12 cellular contexts compared by ENCODE assay signal in the genomic region with DNA sequence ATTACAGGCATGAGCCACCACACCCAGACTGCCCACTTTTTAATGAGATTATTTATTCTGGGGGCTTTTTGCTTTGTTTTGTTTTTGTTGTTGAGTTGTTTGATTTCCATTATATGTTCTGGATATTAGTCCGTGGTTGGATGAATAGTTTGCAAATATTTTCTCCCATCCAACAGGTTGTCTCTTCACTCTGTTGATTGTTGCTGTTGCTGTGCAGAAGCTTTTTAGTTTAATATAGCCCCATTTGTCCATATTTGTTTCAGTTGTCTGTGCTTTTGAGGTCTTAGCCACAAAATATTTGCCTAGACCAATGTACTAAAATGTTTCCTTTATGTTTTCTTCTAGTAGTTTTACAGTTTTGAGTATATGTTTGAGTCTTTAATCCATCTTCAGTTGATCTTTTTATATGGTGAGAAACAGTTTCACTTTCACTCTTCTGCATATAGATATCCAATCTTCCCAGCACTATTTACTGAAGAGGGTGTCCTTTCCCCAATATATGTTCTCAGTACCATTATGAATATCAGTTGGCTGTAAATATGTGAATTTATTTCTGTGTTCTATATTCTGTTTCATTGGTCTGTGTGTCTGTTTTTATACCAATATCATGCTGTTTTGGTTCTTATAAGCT. TPM values are rescaled to one million over a fixed set of nuclear protein-coding genes. Genes with fewer than 3 reads are reported as not detected.
DNase-seq lines count a peak whose midpoint lies in the region; ATAC-seq and TF ChIP-seq lines count a peak whose summit lies in the region.
"Had no signal": no experiment of that assay in that cellular context is flagged by ENCODE, and none has a peak within 500 bp of the region (broad histone marks: within the 10 kb centered on the region; RNA-seq: fewer than 3 reads in every experiment).

No MANE protein-coding gene starts in this region.

- H3K27me3 ChIP-seq in breast epithelium = no peaks in the 10 kb centered on the region
- H3K27me3 ChIP-seq in OCI-LY1 (ENCODE audit: insufficient read depth, low read length) = no peaks in the 10 kb centered on the region
- H3K27me3 ChIP-seq in right atrium auricular region = no peaks in the 10 kb centered on the region
- H3K27me3 ChIP-seq: brain microvascular endothelial cell had no signal

- CTCF ChIA-PET in MCF 10A (lab: Yijun Ruan, JAX) = interaction anchor here (0.6 to 1.3 kb wide), 5 partner anchors 14 to 971 kb away, joined by 3 to 4 read pairs (median 3); no protein-coding TSS in a partner anchor

- H2AFZ ChIP-seq in OCI-LY1 (ENCODE audit: low read length) = no peak overlapping the region

- peaks cover 8% of the 10 kb centered on the region for H3K9me3 Mint-ChIP-seq in MCF 10A (ENCODE audit: unreplicated experiment)
- peaks cover 38% of the 10 kb centered on the region for H3K9me3 Mint-ChIP-seq in dendritic cell treated with granulocyte-macrophage colony-stimulating factor and Interleukin-4, amounts not matched to agents 40 ng/mL and 50 ng/mL, for 4 days
- peaks cover 11 to 29% of the 10 kb centered on the region in 2 donors for H3K9me3 Mint-ChIP-seq in stimulated activated naive CD8-positive, alpha-beta T cell treated with anti-CD3 and anti-CD28 coated beads, Interleukin-15, amount 100 ng/mL, for 72 hours

- peaks cover 7% of the 10 kb centered on the region for H3K4me1 Mint-ChIP-seq in MCF 10A (ENCODE audit: insufficient read depth, unreplicated experiment)
- peaks cover 16% of the 10 kb centered on the region for H3K4me1 Mint-ChIP-seq in dendritic cell treated with granulocyte-macrophage colony-stimulating factor and Interleukin-4, amounts not matched to agents 40 ng/mL and 50 ng/mL, for 4 days (ENCODE audit: low read depth)
- peaks cover 10% of the 10 kb centered on the region for H3K4me1 Mint-ChIP-seq in stimulated activated naive CD8-positive, alpha-beta T cell treated with anti-CD3 and anti-CD28 coated beads, Interleukin-15, amount 100 ng/mL, for 72 hours

- H3K36me3 ChIP-seq in breast epithelium (no peaks in the 10 kb centered on the region), OCI-LY1 (ENCODE audit: insufficient read depth, low read length) (no peaks in the 10 kb centered on the region; the same call in 1 of the 2 replicates), right atrium auricular region (no peaks in the 10 kb centered on the region)
- H3K36me3 ChIP-seq: brain microvascular endothelial cell had no signal

- H3K9me3 ChIP-seq in breast epithelium (peaks cover 5 to 9% of the 10 kb centered on the region in 2 donors), OCI-LY1 (ENCODE audit: low read length) (0 out of 2 replicates have a peak, but pooled peaks cover 5% of the 10 kb centered on the region), right atrium auricular region (peaks cover 0 to 10% of the 10 kb centered on the region in 2 donors)

- H3F3A ChIP-seq in OCI-LY1 (ENCODE audit: insufficient read depth, low read length) = no peaks in the 10 kb centered on the region

- ATAC-seq in stimulated activated naive CD8-positive, alpha-beta T cell treated with anti-CD3 and anti-CD28 coated beads, Interleukin-15, amount 100 ng/mL, for 72 hours = no peak

- peak overlapping the region; percentile 20 for H3K4me3 Mint-ChIP-seq in MCF 10A (ENCODE audit: unreplicated experiment)
- H3K4me3 Mint-ChIP-seq in dendritic cell treated with granulocyte-macrophage colony-stimulating factor and Interleukin-4, amounts not matched to agents 40 ng/mL and 50 ng/mL, for 4 days = no peak overlapping the region
- peak overlapping the region; percentile 14 to 19 for H3K4me3 Mint-ChIP-seq in stimulated activated naive CD8-positive, alpha-beta T cell treated with anti-CD3 and anti-CD28 coated beads, Interleukin-15, amount 100 ng/mL, for 72 hours

- TF ChIP-seq POLR2A in breast epithelium (IDR thresholded peaks at IDR 0.05) = no peak

- no peaks in the 10 kb centered on the region for H3K36me3 Mint-ChIP-seq in MCF 10A (ENCODE audit: insufficient read depth, unreplicated experiment)
- no peaks in the 10 kb centered on the region for H3K36me3 Mint-ChIP-seq in dendritic cell treated with granulocyte-macrophage colony-stimulating factor and Interleukin-4, amounts not matched to agents 40 ng/mL and 50 ng/mL, for 4 days (ENCODE audit: low read depth)

- H3K9me2 ChIP-seq in OCI-LY1 (ENCODE audit: low read depth, low read length) = no peaks in the 10 kb centered on the region

- POLR2A ChIA-PET in MCF 10A (lab: Yijun Ruan, JAX) = interaction anchor here (1.4 kb wide), 1 partner anchor 27 kb away, joined by 3 read pairs; no protein-coding TSS in a partner anchor

- H3K4me1 ChIP-seq in breast epithelium (no peaks in the 10 kb centered on the region), OCI-LY1 (ENCODE audit: insufficient read depth, low read length, severe bottlenecking) (no peaks in the 10 kb centered on the region), right atrium auricular region (no peaks in the 10 kb centered on the region)

- DNase-seq in MCF 10A (ENCODE audit: unreplicated experiment) (no peak), breast epithelium (ENCODE audit: low spot score in 2 of 2) (no peak), NOMO-1 treated with dmso at 0.1 percent for 144 hours (lab: John Stamatoyannopoulos, UW; ENCODE audit: unreplicated experiment) (no peak), right atrium auricular region (ENCODE audit: low spot score) (no peak), HK-2 (ENCODE audit: unreplicated experiment) (no peak)
- no peak for DNase-seq in stimulated activated naive CD8-positive, alpha-beta T cell treated with anti-CD3 and anti-CD28 coated beads, Interleukin-15, amount 100 ng/mL, for 72 hours
- DNase-seq: brain microvascular endothelial cell, NCI-H1048, NCI-H524 had no signal

- no peak for TF ChIP-seq CTCF in MCF 10A (IDR thresholded peaks at IDR 0.05; ENCODE audit: unreplicated experiment)
- TF ChIP-seq CTCF in breast epithelium (IDR thresholded peaks at IDR 0.05) = no peak
- TF ChIP-seq CTCF in OCI-LY1 (IDR thresholded peaks at IDR 0.05; ENCODE audit: low read length) = no peak
- no peak for TF ChIP-seq CTCF in right atrium auricular region (IDR thresholded peaks at IDR 0.05)

- H3K27me3 Mint-ChIP-seq in MCF 10A (ENCODE audit: insufficient read depth, unreplicated experiment) = no peaks in the 10 kb centered on the region
- no peaks in the 10 kb centered on the region for H3K27me3 Mint-ChIP-seq in dendritic cell treated with granulocyte-macrophage colony-stimulating factor and Interleukin-4, amounts not matched to agents 40 ng/mL and 50 ng/mL, for 4 days
- H3K27me3 Mint-ChIP-seq in stimulated activated naive CD8-positive, alpha-beta T cell treated with anti-CD3 and anti-CD28 coated beads, Interleukin-15, amount 100 ng/mL, for 72 hours = no peaks in the 10 kb centered on the region

- H3K79me2 ChIP-seq in OCI-LY1 (ENCODE audit: insufficient read depth, low read length) = no peaks in the 10 kb centered on the region

- no peak overlapping the region for H3K9ac ChIP-seq in OCI-LY1 (ENCODE audit: low read length)

- H3K27ac ChIP-seq in breast epithelium (no peak overlapping the region), OCI-LY1 (ENCODE audit: low read depth, low read length, poor library complexity, severe bottlenecking) (no peak overlapping the region), right atrium auricular region (no peak overlapping the region)
- H3K27ac ChIP-seq: brain microvascular endothelial cell, skin epidermis had no signal

- H3K4me3 ChIP-seq in breast epithelium = no peak overlapping the region
- no peak overlapping the region for H3K4me3 ChIP-seq in OCI-LY1 (ENCODE audit: low read depth, low read length, poor library complexity, severe bottlenecking)
- H3K4me3 ChIP-seq in right atrium auricular region = no peak overlapping the region
- H3K4me3 ChIP-seq: skin epidermis had no signal

- BruUV-seq in MCF 10A (replicated peaks; lab: Mats Ljungman, UMichigan) = no TSS peak

- intact Hi-C loops in MCF 10A (cut with micrococcal nuclease) = no loop called here
- intact Hi-C loops in breast epithelium (cut with DNase I; ENCODE audit: low total_unique reads) = no loop called here
- intact Hi-C loops in dendritic cell treated with granulocyte-macrophage colony-stimulating factor and Interleukin-4, amounts not matched to agents 40 ng/mL and 50 ng/mL, for 4 days (cut with micrococcal nuclease) = no loop called here

- no peaks in the 10 kb centered on the region for H4K20me1 ChIP-seq in OCI-LY1 (ENCODE audit: insufficient read depth, low read length)

- H3K27ac Mint-ChIP-seq in MCF 10A (ENCODE audit: low read depth, unreplicated experiment) = no peak overlapping the region
- peak overlapping the region; percentile 39 for H3K27ac Mint-ChIP-seq in dendritic cell treated with granulocyte-macrophage colony-stimulating factor and Interleukin-4, amounts not matched to agents 40 ng/mL and 50 ng/mL, for 4 days
- no peak overlapping the region for H3K27ac Mint-ChIP-seq in stimulated activated naive CD8-positive, alpha-beta T cell treated with anti-CD3 and anti-CD28 coated beads, Interleukin-15, amount 100 ng/mL, for 72 hours

- peak overlapping the region; percentile 19; the same call in 1 of the 2 replicates for H3K4me2 ChIP-seq in OCI-LY1 (ENCODE audit: low read length)

RNA-seq across cellular contexts. Expression of a gene that starts 30.2 kb away (rescaled TPM):
- total RNA-seq in MCF 10A (2022) = 310 and 374 TPM in 2 replicates
- 100 to 1,000 TPM; 109 to 150 (median 118) TPM for total RNA-seq in breast epithelium
- total RNA-seq in right atrium auricular region = 100 to 1,000 TPM; 113 to 114 TPM
